ENCODE assay signal across 13 cellular contexts in the genomic region with DNA sequence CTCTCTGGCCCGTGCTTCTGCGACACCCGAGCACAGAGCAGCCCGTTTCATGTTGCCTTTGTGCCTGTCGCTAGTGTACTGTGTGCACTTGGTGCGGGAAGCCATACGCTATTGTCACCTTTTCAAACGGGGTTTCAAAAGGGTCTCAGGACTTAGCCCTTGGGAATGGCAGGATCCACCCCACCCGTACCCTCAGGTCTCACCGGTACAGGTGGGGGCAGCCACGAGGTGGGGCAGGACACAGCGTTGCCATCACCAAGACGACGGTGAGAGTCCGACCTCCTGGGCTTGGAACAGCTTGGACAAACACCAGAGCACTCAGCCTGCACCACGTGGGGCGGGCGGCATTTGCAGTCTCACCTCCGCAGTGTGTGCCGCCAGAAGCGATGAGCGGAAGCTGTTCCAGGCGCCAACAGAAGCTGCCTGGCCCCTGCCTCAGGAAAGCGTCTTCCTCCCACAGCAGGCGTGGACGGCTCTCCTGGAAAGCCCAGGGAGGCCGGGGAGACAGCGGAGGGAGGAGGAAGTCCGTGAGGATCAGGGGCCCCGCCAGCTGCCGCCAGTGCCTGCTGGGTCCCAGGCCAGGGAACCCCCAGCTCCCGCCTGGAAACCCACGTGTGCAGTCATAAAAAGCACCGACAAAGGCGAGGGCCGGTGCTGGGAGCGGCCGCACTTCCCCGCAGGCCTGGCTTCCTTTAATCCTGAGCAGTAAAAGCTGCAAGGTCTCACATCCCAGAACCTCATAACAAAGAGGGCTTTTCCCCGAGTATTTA.
DNase-seq lines count a peak whose midpoint lies in the region; TF ChIP-seq lines count a peak whose summit lies in the region.
"Had no signal": no experiment of that assay in that cellular context is flagged by ENCODE, and none has a peak within 500 bp of the region (broad histone marks: within the 10 kb centered on the region; RNA-seq: fewer than 3 reads in every experiment).

No MANE protein-coding gene starts in this region.

- peak overlapping the region; percentile 7 for H3K4me3 ChIP-seq in colonic mucosa
- peak overlapping the region; percentile 25 to 33 for H3K4me3 ChIP-seq in mucosa of rectum (ENCODE audit: low read length in 2 of 2)

- no peak for TF ChIP-seq CTCF in colonic mucosa (IDR thresholded peaks at IDR 0.05)

- no peaks in the 10 kb centered on the region for H3K27me3 ChIP-seq in colonic mucosa
- H3K27me3 ChIP-seq in mucosa of rectum (ENCODE audit: control insufficient read depth in 2 of 2, insufficient read depth in 2 of 2, low read length in 2 of 2): no peaks in the 10 kb centered on the region

- H3K27me3 Mint-ChIP-seq in activated naive CD8-positive, alpha-beta T cell treated with anti-CD3 and anti-CD28 coated beads for 36 hours: peaks cover 9% of the 10 kb centered on the region

- H3K36me3 ChIP-seq in colonic mucosa: no peaks in the 10 kb centered on the region
- no peaks in the 10 kb centered on the region for H3K36me3 ChIP-seq in mucosa of rectum (ENCODE audit: control insufficient read depth in 2 of 2, insufficient read depth in 2 of 2, low read length in 2 of 2)

- H3K27ac ChIP-seq in colonic mucosa (peak overlapping the region; percentile 60), mucosa of rectum (ENCODE audit: low read depth in 2 of 2, low read length in 2 of 2) (peak overlapping the region; percentile 43 to 60)

- H3K27ac Mint-ChIP-seq in activated naive CD8-positive, alpha-beta T cell treated with anti-CD3 and anti-CD28 coated beads for 36 hours: no peak overlapping the region
- H3K27ac Mint-ChIP-seq: activated B cell treated with CpG ODN at 0.5 μM for 24 hours, memory B cell had no signal

- H3K4me1 ChIP-seq in colonic mucosa (peaks cover 18% of the 10 kb centered on the region), mucosa of rectum (ENCODE audit: control insufficient read depth in 2 of 2, insufficient read depth in 2 of 2, low read length in 2 of 2) (peaks cover 22 to 37% of the 10 kb centered on the region in 2 donors)

- H3K9me3 Mint-ChIP-seq in activated naive CD8-positive, alpha-beta T cell treated with anti-CD3 and anti-CD28 coated beads for 36 hours: no peaks in the 10 kb centered on the region
- H3K9me3 Mint-ChIP-seq: memory B cell had no signal

- H3K9me3 ChIP-seq in colonic mucosa: no peaks in the 10 kb centered on the region
- H3K9me3 ChIP-seq in mucosa of rectum (ENCODE audit: control insufficient read depth in 2 of 2, low read length in 2 of 2): no peaks in the 10 kb centered on the region
- H3K9me3 ChIP-seq: SK-N-SH had no signal

- DNase-seq in COLO668 (lab: John Stamatoyannopoulos, UW; ENCODE audit: unreplicated experiment): peak; percentile 33
- DNase-seq in NCI-H1092 (lab: John Stamatoyannopoulos, UW): peak; percentile 57
- DNase-seq in colonic mucosa: peak; percentile 74
- no peak for DNase-seq in activated T-cell treated with anti-CD3 and anti-CD28 coated beads, Interleukin-2, amount 50 U/mL, for 1 hour
- no peak for DNase-seq in OCI-M2 (lab: John Stamatoyannopoulos, UW; ENCODE audit: unreplicated experiment)
- DNase-seq in activated CD8-positive, alpha-beta memory T cell treated with anti-CD3 and anti-CD28 coated beads, Interleukin-2, amount 50 U/mL, for 4 hours: no peak
- DNase-seq in activated naive CD8-positive, alpha-beta T cell treated with anti-CD3 and anti-CD28 coated beads for 36 hours: no peak
- DNase-seq: activated B cell treated with CpG ODN at 0.5 μM for 24 hours, KG1, NCI-H1930, SK-N-SH had no signal

- peak overlapping the region in 1 of 2 donors; percentile 53 for H3K9ac ChIP-seq in colonic mucosa (ENCODE audit: low read depth in 2 of 2, low read length in 2 of 2)
- H3K9ac ChIP-seq in mucosa of rectum (ENCODE audit: low read depth in 1 of 2, low read length in 2 of 2): peak overlapping the region in 1 of 2 donors; percentile 12
- H3K9ac ChIP-seq: SK-N-SH had no signal

- intact Hi-C loops in colonic mucosa (cut with DNase I): no loop called here

- peaks cover 2% of the 10 kb centered on the region for H3K4me1 Mint-ChIP-seq in activated naive CD8-positive, alpha-beta T cell treated with anti-CD3 and anti-CD28 coated beads for 36 hours
- H3K4me1 Mint-ChIP-seq: activated B cell treated with CpG ODN at 0.5 μM for 24 hours had no signal

- no peaks in the 10 kb centered on the region for H3K36me3 Mint-ChIP-seq in activated naive CD8-positive, alpha-beta T cell treated with anti-CD3 and anti-CD28 coated beads for 36 hours
- H3K36me3 Mint-ChIP-seq: memory B cell had no signal

- no peak overlapping the region for H3K4me3 Mint-ChIP-seq in activated naive CD8-positive, alpha-beta T cell treated with anti-CD3 and anti-CD28 coated beads for 36 hours
- H3K4me3 Mint-ChIP-seq: activated B cell treated with CpG ODN at 0.5 μM for 24 hours, memory B cell had no signal

Comparison
In these comparisons a context has a peak if more than half of its experiments do, and no peak if none do; other contexts are left out.
1. DNase-seq: peak in COLO668 (single experiment), NCI-H1092 (single experiment) and colonic mucosa (single experiment); none in activated T-cell treated with anti-CD3 and anti-CD28 coated beads, Interleukin-2, amount 50 U/mL, for 1 hour (single experiment), OCI-M2 (single experiment), activated CD8-positive, alpha-beta memory T cell treated with anti-CD3 and anti-CD28 coated beads, Interleukin-2, amount 50 U/mL, for 4 hours (single experiment) and activated naive CD8-positive, alpha-beta T cell treated with anti-CD3 and anti-CD28 coated beads for 36 hours (single experiment).